17 cellular contexts compared by ENCODE assay signal in genomic region chr3:180199396-180199795, GRCh38.
"Had no signal": no experiment of that assay in that cellular context is flagged by ENCODE, and none has a peak within 500 bp of the region (broad histone marks: within the 10 kb centered on the region; RNA-seq: fewer than 3 reads in every experiment).

No MANE protein-coding gene starts in this region.

- DNase-seq: activated CD4-positive, alpha-beta T cell treated with anti-CD3 and anti-CD28 coated beads for 36 hours; activated CD4-positive, alpha-beta T cell treated with anti-CD3 and anti-CD28 coated beads, Interleukin-2, amount 50 U/mL, for 48 hours; activated gamma-delta T cell treated with Interleukin-2 at 50 U/mL for 16 hours; effector CD8-positive, alpha-beta T cell; heart right ventricle; mesenchymal stem cell; mucosa of descending colon; naive B cell; pancreas; stimulated activated CD4-positive, alpha-beta T cell treated with anti-CD3 and anti-CD28 coated beads, Interleukin-4, amount 100 ng/mL, for 4 hours; testis had no signal

- H3K4me1 ChIP-seq: gastroesophageal sphincter, heart right ventricle, pancreas, testis had no signal

- H3K27me3 ChIP-seq: gastroesophageal sphincter, pancreas, testis had no signal

- ATAC-seq: activated CD4-positive, alpha-beta T cell treated with anti-CD3 and anti-CD28 coated beads for 36 hours; activated naive CD4-positive, alpha-beta T cell treated with anti-CD3 and anti-CD28 coated beads, Interleukin-2, amount 50 U/mL, for 72 hours; esophagus mucosa; gastroesophageal sphincter; heart right ventricle; mucosa of descending colon; pancreas; sciatic nerve; stimulated activated memory B cell treated with anti-CD40 and anti-IgM and Interleukin-4, amounts not matched to agents 10 μg/mL and 1 μg/mL and 100 μg/mL, for 72 hours; WTC11 had no signal

- H3K4me3 ChIP-seq: gastroesophageal sphincter, heart right ventricle, mucosa of descending colon, pancreas, testis had no signal

- H3K27ac ChIP-seq: gastroesophageal sphincter, heart right ventricle, pancreas, testis had no signal

- H3K9me3 ChIP-seq: gastroesophageal sphincter, pancreas, testis had no signal

- H3K36me3 ChIP-seq: gastroesophageal sphincter, heart right ventricle, pancreas had no signal
